In the genomic region with DNA sequence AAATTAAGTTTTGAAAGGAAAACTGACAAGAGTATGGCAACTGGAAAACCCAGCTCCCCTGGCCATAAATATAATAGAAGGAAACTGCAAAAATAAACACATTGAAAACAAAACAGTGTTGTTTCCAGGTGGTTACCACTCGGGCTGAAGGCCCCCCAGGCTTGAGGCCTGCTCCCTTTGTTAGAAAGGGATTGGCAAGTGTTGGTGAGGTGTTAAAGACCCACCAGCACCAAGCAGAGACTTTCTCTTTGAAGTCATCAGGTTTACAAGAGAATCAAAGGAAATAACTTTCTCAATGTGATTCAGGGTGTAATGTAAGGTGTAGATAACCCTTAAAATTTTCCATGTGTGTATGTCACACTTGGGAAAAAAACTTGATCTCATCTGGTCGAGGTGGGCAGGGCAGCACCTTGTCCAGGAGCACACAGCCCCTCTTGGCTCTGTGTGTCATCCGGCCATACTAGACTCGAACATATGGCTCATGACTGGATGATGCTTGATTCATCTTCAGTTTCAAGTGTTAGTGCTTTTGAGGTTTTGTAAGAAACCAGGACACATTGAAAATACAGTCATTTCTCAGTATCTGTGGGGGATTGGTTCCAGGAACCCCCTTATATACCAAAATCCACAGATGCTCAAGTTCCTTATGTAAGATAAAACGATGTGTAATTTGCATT, we compare ENCODE assay signal across 8 cellular contexts. TPM values are rescaled to one million over a fixed set of nuclear protein-coding genes. Genes with fewer than 3 reads are reported as not detected.
DNase-seq lines count a peak whose midpoint lies in the region; ATAC-seq and TF ChIP-seq lines count a peak whose summit lies in the region.

No MANE protein-coding gene starts in this region.

- H3K27ac ChIP-seq in left lung (peak overlapping the region; percentile 86 to 87), suprapubic skin (peak overlapping the region; percentile 96)

- intact Hi-C loops in left lung (cut with DNase I), result loop anchor here (10.0 kb wide), 2 partner anchors 60 to 70 kb away; no protein-coding TSS in a partner anchor

- H3K27me3 ChIP-seq in left lung (no peaks in the 10 kb centered on the region), suprapubic skin (no peaks in the 10 kb centered on the region)

- no peaks in the 10 kb centered on the region for H3K9me3 ChIP-seq in left lung
- no peaks in the 10 kb centered on the region for H3K9me3 ChIP-seq in suprapubic skin

- WGBS in suprapubic skin, result 49% methylated on average over 5 of the region's 5 CpGs

- no peak for TF ChIP-seq CTCF in left lung (IDR thresholded peaks at IDR 0.05)
- TF ChIP-seq CTCF in suprapubic skin (IDR thresholded peaks at IDR 0.05), result no peak

- ATAC-seq in left lung (no peak), HG03520 (IDR thresholded peaks at IDR 0.05; ENCODE audit: unreplicated experiment) (no peak), HG03159 (IDR thresholded peaks at IDR 0.05; ENCODE audit: unreplicated experiment) (no peak)

- H3K4me3 ChIP-seq in left lung, result no peak overlapping the region
- H3K4me3 ChIP-seq in suprapubic skin, result no peak overlapping the region

- H3K36me3 ChIP-seq in left lung, result no peaks in the 10 kb centered on the region
- H3K36me3 ChIP-seq in suprapubic skin, result no peaks in the 10 kb centered on the region

- H3K4me1 ChIP-seq in left lung (peaks cover 95 to 100% of the 10 kb centered on the region in 2 donors), suprapubic skin (peaks cover 98% of the 10 kb centered on the region)

- peak; percentile 20 for DNase-seq in NCI-H2171 treated with DMSO at 0.1 percent for 48 hours (lab: John Stamatoyannopoulos, UW)
- DNase-seq in NCI-H2171 (lab: John Stamatoyannopoulos, UW), result no peak
- peak; percentile 72 for DNase-seq in activated CD8-positive, alpha-beta memory T cell treated with anti-CD3 and anti-CD28 coated beads, Interleukin-2, amount 50 U/mL, for 48 hours
- no peak for DNase-seq in left lung
- no peak for DNase-seq in suprapubic skin (ENCODE audit: low spot score in 2 of 2)
- no peak for DNase-seq in hippocampal formation (lab: John Stamatoyannopoulos, UW)

- TF ChIP-seq POLR2A in suprapubic skin (IDR thresholded peaks at IDR 0.05), result no peak

- TF ChIP-seq EP300 in suprapubic skin (IDR thresholded peaks at IDR 0.05), result no peak

RNA-seq across cellular contexts. Expression of a gene that starts 7.8 kb away (rescaled TPM):
- total RNA-seq in left lung, result 100 to 1,000 TPM; 576 to 647 TPM
- total RNA-seq in suprapubic skin, result 100 to 1,000 TPM; 475 to 520 (median 507) TPM

RNA-seq across cellular contexts. Expression of a gene that starts 36.3 kb away (rescaled TPM):
- 100 to 1,000 TPM; 184 to 224 TPM for total RNA-seq in left lung
- total RNA-seq in suprapubic skin, result 100 to 1,000 TPM; 274 to 587 (median 557) TPM

RNA-seq across cellular contexts. Expression of a gene that starts 37.5 kb away (rescaled TPM):
- total RNA-seq in left lung, result 10 to 100 TPM in 1 of 2 donors, 1 to 10 TPM in 1; 6.1 to 10.7 TPM
- total RNA-seq in suprapubic skin, result 1 to 10 TPM in 3 of 4 donors, under 1 TPM in 1; 0.68 to 2.8 (median 1.8) TPM

Comparison
In these comparisons a context has a peak if more than half of its experiments do, and no peak if none do; other contexts are left out.
1. DNase-seq: peak in NCI-H2171 treated with DMSO at 0.1 percent for 48 hours (single experiment) and activated CD8-positive, alpha-beta memory T cell treated with anti-CD3 and anti-CD28 coated beads, Interleukin-2, amount 50 U/mL, for 48 hours (single experiment); none in NCI-H2171 (single experiment), left lung (0 of 2), suprapubic skin (0 of 2) and hippocampal formation (0 of 2).